22 cellular contexts compared by ENCODE assay signal in the genomic region with DNA sequence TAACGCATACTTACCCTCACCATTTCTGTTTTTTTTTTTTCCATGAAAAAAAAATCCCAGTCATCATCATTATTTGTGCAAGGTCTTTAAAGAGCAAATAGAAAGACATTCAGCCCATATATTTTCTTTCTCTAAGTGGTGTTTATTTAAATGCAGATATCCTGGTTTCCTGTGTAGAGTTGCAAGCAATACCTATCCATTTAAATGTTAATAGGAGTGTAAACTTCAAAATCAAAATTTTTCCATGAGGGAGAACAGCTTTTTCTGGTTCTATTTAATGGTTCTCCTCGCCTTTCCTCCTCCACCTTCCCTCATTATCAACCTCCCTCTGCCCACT.
DNase-seq lines count a peak whose midpoint lies in the region; TF ChIP-seq lines count a peak whose summit lies in the region.
"Had no signal": no experiment of that assay in that cellular context is flagged by ENCODE, and none has a peak within 500 bp of the region (broad histone marks: within the 10 kb centered on the region; RNA-seq: fewer than 3 reads in every experiment).

No MANE protein-coding gene starts in this region.

- H3K27ac Mint-ChIP-seq in neural progenitor cell = peak overlapping the region; percentile 94
- H3K27ac Mint-ChIP-seq: CD4-positive, alpha-beta memory T cell had no signal

- H3K4me3 ChIP-seq in dorsolateral prefrontal cortex (no peak overlapping the region), neural progenitor cell (no peak overlapping the region), esophagus squamous epithelium (no peak overlapping the region), esophagus muscularis mucosa (no peak overlapping the region)
- H3K4me3 ChIP-seq: GM12878, GM23248, MG63, SJSA1 had no signal

- TF ChIP-seq CTCF in dorsolateral prefrontal cortex (IDR thresholded peaks at IDR 0.05 in 54 of 56, conservative IDR thresholded peaks at IDR 0.05 in 2 of 56; ENCODE audit: low read depth in 1 of 56, partially characterized antibody in 56 of 56) (no peak), neural progenitor cell (IDR thresholded peaks at IDR 0.05) (no peak), esophagus squamous epithelium (IDR thresholded peaks at IDR 0.05) (no peak), esophagus muscularis mucosa (IDR thresholded peaks at IDR 0.05) (no peak)

- peaks cover 16% of the 10 kb centered on the region for H3F3A ChIP-seq in neural progenitor cell (ENCODE audit: low read depth)

- H3K27me3 ChIP-seq in dorsolateral prefrontal cortex = no peaks in the 10 kb centered on the region
- no peaks in the 10 kb centered on the region for H3K27me3 ChIP-seq in neural progenitor cell
- H3K27me3 ChIP-seq in esophagus squamous epithelium = no peaks in the 10 kb centered on the region
- no peaks in the 10 kb centered on the region for H3K27me3 ChIP-seq in esophagus muscularis mucosa
- H3K27me3 ChIP-seq: MG63, SJSA1 had no signal

- H3K4me1 ChIP-seq in neural progenitor cell = peaks cover 26% of the 10 kb centered on the region
- no peaks in the 10 kb centered on the region for H3K4me1 ChIP-seq in esophagus squamous epithelium
- no peaks in the 10 kb centered on the region for H3K4me1 ChIP-seq in esophagus muscularis mucosa
- H3K4me1 ChIP-seq: SJSA1 had no signal

- TF ChIP-seq EP300 in esophagus muscularis mucosa (IDR thresholded peaks at IDR 0.05) = no peak

- peaks cover 4% of the 10 kb centered on the region for H3K36me3 Mint-ChIP-seq in neural progenitor cell
- H3K36me3 Mint-ChIP-seq: CD4-positive, alpha-beta memory T cell had no signal

- H3K4me3 Mint-ChIP-seq in neural progenitor cell = peak overlapping the region; percentile 61
- H3K4me3 Mint-ChIP-seq: CD4-positive, alpha-beta memory T cell had no signal

- peaks cover 7% of the 10 kb centered on the region for H3K9me3 ChIP-seq in neural progenitor cell (ENCODE audit: low read depth)
- peaks cover 0 to 4% (median 0%) of the 10 kb centered on the region in 3 donors for H3K9me3 ChIP-seq in esophagus squamous epithelium
- peaks cover 0 to 11% (median 8%) of the 10 kb centered on the region in 4 donors for H3K9me3 ChIP-seq in esophagus muscularis mucosa
- H3K9me3 ChIP-seq: MG63, SJSA1 had no signal

- TF ChIP-seq POLR2A in esophagus squamous epithelium (IDR thresholded peaks at IDR 0.05) (no peak), esophagus muscularis mucosa (IDR thresholded peaks at IDR 0.05; ENCODE audit: low read depth) (no peak)

- no peaks in the 10 kb centered on the region for H4K20me1 ChIP-seq in neural progenitor cell (ENCODE audit: low read depth)

- no peak overlapping the region for H3K9ac ChIP-seq in neural progenitor cell
- H3K9ac ChIP-seq: GM23248 had no signal

- no peak overlapping the region for H2AFZ ChIP-seq in neural progenitor cell (replicated peaks)
- H2AFZ ChIP-seq: GM23248 had no signal

- no peaks in the 10 kb centered on the region for H3K36me3 ChIP-seq in neural progenitor cell
- no peaks in the 10 kb centered on the region for H3K36me3 ChIP-seq in esophagus squamous epithelium
- no peaks in the 10 kb centered on the region for H3K36me3 ChIP-seq in esophagus muscularis mucosa
- H3K36me3 ChIP-seq: MG63, SJSA1 had no signal

- H3K27ac ChIP-seq in dorsolateral prefrontal cortex (peak overlapping the region in 52 of 59 donors; percentile 3 to 82 (median 56)), neural progenitor cell (no peak overlapping the region), esophagus squamous epithelium (no peak overlapping the region), esophagus muscularis mucosa (replicated peaks in 1 of 4) (no peak overlapping the region)
- H3K27ac ChIP-seq: 22Rv1, GM23248, SJSA1 had no signal

- DNase-seq in DMS153 treated with DMSO at 0.1 percent for 48 hours (lab: John Stamatoyannopoulos, UW; ENCODE audit: unreplicated experiment) (peak; percentile 67), DMS153 (lab: John Stamatoyannopoulos, UW) (no peak), NCI-H748 (lab: John Stamatoyannopoulos, UW; ENCODE audit: unreplicated experiment) (peak; percentile 49), dorsolateral prefrontal cortex (no peak), neural progenitor cell (ENCODE audit: low spot score) (no peak), esophagus squamous epithelium (lab: John Stamatoyannopoulos, UW) (no peak), HPDE6-E6E7 (ENCODE audit: extremely low spot score) (no peak), esophagus muscularis mucosa (ENCODE audit: extremely low spot score) (no peak)
- DNase-seq: Calu3; CD4-positive, alpha-beta memory T cell; DND-41; GDM1; GM23248; IMR-90; Karpas-422; MG63; NCI-H1694 treated with DMSO at 0.1 percent for 48 hours; NCI-H526 treated with DMSO at 0.1 percent for 48 hours; PC-3 had no signal

- peaks cover 50% of the 10 kb centered on the region for H3K4me1 Mint-ChIP-seq in neural progenitor cell
- H3K4me1 Mint-ChIP-seq: CD4-positive, alpha-beta memory T cell had no signal

- H3K4me2 ChIP-seq in neural progenitor cell = peak overlapping the region; percentile 58

- 73 to 83% methylated on average over 2 of the region's 2 CpGs for WGBS in esophagus squamous epithelium, 2 donors
- WGBS in esophagus muscularis mucosa = 75% methylated on average over 2 of the region's 2 CpGs

- peaks cover 8% of the 10 kb centered on the region for H3K27me3 Mint-ChIP-seq in neural progenitor cell (ENCODE audit: insufficient read depth, low read depth)

- intact Hi-C loops in dorsolateral prefrontal cortex (cut with DNase I) = no loop called here
- intact Hi-C loops in esophagus squamous epithelium (cut with DNase I) = no loop called here
- intact Hi-C loops in esophagus muscularis mucosa (cut with DNase I) = no loop called here

- peaks cover 14% of the 10 kb centered on the region for H3K9me3 Mint-ChIP-seq in neural progenitor cell

- H3K79me2 ChIP-seq in neural progenitor cell (ENCODE audit: low read depth) = no peaks in the 10 kb centered on the region

Comparison
In these comparisons a context has a peak if more than half of its experiments do, and no peak if none do; other contexts are left out.
1. DNase-seq: peak in DMS153 treated with DMSO at 0.1 percent for 48 hours (single experiment) and NCI-H748 (single experiment); none in DMS153 (single experiment), dorsolateral prefrontal cortex (0 of 10), neural progenitor cell (single experiment), esophagus squamous epithelium (single experiment), HPDE6-E6E7 (single experiment) and esophagus muscularis mucosa (single experiment).
2. H3K27ac ChIP-seq: peak in dorsolateral prefrontal cortex (52 of 59); none in neural progenitor cell (single experiment), esophagus squamous epithelium (0 of 4) and esophagus muscularis mucosa (0 of 4).